In genomic region chr3:56061227-56061626, GRCh38 we compare ENCODE assay signal across 13 cellular contexts.
A peak's percentile ranks its signal among the peaks of the same experiment; 100 is the strongest.
DNase-seq lines count a peak whose midpoint lies in the region; ATAC-seq and TF ChIP-seq lines count a peak whose summit lies in the region.
"Had no signal": no experiment of that assay in that cellular context is flagged by ENCODE, and none has a peak within 500 bp of the region (broad histone marks: within the 10 kb centered on the region; RNA-seq: fewer than 3 reads in every experiment).

No MANE protein-coding gene starts in this region.

- peaks cover 0 to 3% of the 10 kb centered on the region in 2 donors for H3K27me3 Mint-ChIP-seq in T-cell
- H3K27me3 Mint-ChIP-seq: CD4-positive, alpha-beta memory T cell had no signal

- POLR2A ChIA-PET in T-cell (lab: Charles Lee), result no interaction called here

- H3K36me3 Mint-ChIP-seq in T-cell, result no peaks in the 10 kb centered on the region
- H3K36me3 Mint-ChIP-seq: CD4-positive, alpha-beta memory T cell had no signal

- H3K4me1 Mint-ChIP-seq in T-cell, result no peaks in the 10 kb centered on the region
- H3K4me1 Mint-ChIP-seq: CD4-positive, alpha-beta memory T cell had no signal

- no peak for TF ChIP-seq CTCF in LNCaP clone FGC (IDR thresholded peaks at IDR 0.05; ENCODE audit: control insufficient read depth, extremely low read depth, insufficient read depth)

- CTCF ChIA-PET in T-cell (lab: Charles Lee), result no interaction called here

- ATAC-seq in esophagus mucosa (peak; percentile 85), T-cell (replicated peaks in 1 of 4) (no peak), HG03108 (IDR thresholded peaks at IDR 0.05; ENCODE audit: unreplicated experiment) (no peak)

- no peak overlapping the region for H3K4me3 Mint-ChIP-seq in T-cell
- H3K4me3 Mint-ChIP-seq: HFFc6 had no signal

- H3K9me3 Mint-ChIP-seq in T-cell, result peaks cover 4 to 8% (median 6%) of the 10 kb centered on the region in 3 donors

- peak overlapping the region; percentile 14; the same call in 1 of the 2 replicates for H3K4me3 ChIP-seq in LNCaP clone FGC (ENCODE audit: low read depth, low read length)
- H3K4me3 ChIP-seq: BLaER1 treated with 17β-estradiol and CSF1 and Interleukin-3, amounts not matched to agents 10 nM and 100 nM had no signal

- DNase-seq in NCI-H510A treated with DMSO at 0.1 percent for 48 hours (lab: John Stamatoyannopoulos, UW), result peak; percentile 59
- DNase-seq in NCI-H510A (lab: John Stamatoyannopoulos, UW), result no peak
- DNase-seq in LNCaP clone FGC (ENCODE audit: low read depth), result peak; percentile 87
- DNase-seq in T-cell, result no peak
- no peak for DNase-seq in activated CD4-positive, alpha-beta T cell treated with anti-CD3 and anti-CD28 coated beads for 48 hours
- DNase-seq: ACHN; CD4-positive, alpha-beta memory T cell; DMS153; HCEC 1CT; HFFc6 had no signal

- H3K27ac Mint-ChIP-seq in T-cell, result no peak overlapping the region
- H3K27ac Mint-ChIP-seq: CD4-positive, alpha-beta memory T cell; HFFc6 had no signal

Comparison
In these comparisons a context has a peak if more than half of its experiments do, and no peak if none do; other contexts are left out.
1. DNase-seq: peak in NCI-H510A treated with DMSO at 0.1 percent for 48 hours (single experiment) and LNCaP clone FGC (single experiment); none in NCI-H510A (single experiment), T-cell (0 of 34) and activated CD4-positive, alpha-beta T cell treated with anti-CD3 and anti-CD28 coated beads for 48 hours (single experiment).